ENCODE assay signal across 13 cellular contexts in genomic region chr1:22342734-22343191, GRCh38.
DNase-seq lines count a peak whose midpoint lies in the region; ATAC-seq and TF ChIP-seq lines count a peak whose summit lies in the region.
"Had no signal": no experiment of that assay in that cellular context is flagged by ENCODE, and none has a peak within 500 bp of the region (broad histone marks: within the 10 kb centered on the region; RNA-seq: fewer than 3 reads in every experiment).

No MANE protein-coding gene starts in this region.

- H2BK120ac ChIP-seq in neuronal stem cell (ENCODE audit: low read depth, low read length), result peak overlapping the region; percentile 76

- POLR2A ChIA-PET in HEK293T (lab: Yijun Ruan, JAX), result interaction anchor here (0.6 kb wide), 1 partner anchor 15 kb away, joined by 3 read pairs; no protein-coding TSS in a partner anchor

- no peak overlapping the region for H3K23ac ChIP-seq in neuronal stem cell (ENCODE audit: low read depth, low read length, poor library complexity)

- H2BK15ac ChIP-seq in neuronal stem cell (ENCODE audit: low read length), result no peak overlapping the region

- no peak overlapping the region for H3K14ac ChIP-seq in neuronal stem cell (ENCODE audit: low read length)

- no peak overlapping the region for H2AFZ ChIP-seq in neuronal stem cell (ENCODE audit: low read length)

- H3K4ac ChIP-seq in neuronal stem cell (ENCODE audit: low read length), result peak overlapping the region; percentile 27

- DNase-seq in NT2/D1 (ENCODE audit: low read depth, low spot score), result no peak
- peak; percentile 5 for DNase-seq in iPS-NIHi11 (ENCODE audit: low spot score)
- no peak for DNase-seq in neuronal stem cell (ENCODE audit: low spot score)
- DNase-seq in HEK293T (ENCODE audit: extremely low spot score), result no peak
- DNase-seq in HUDEP-2 (lab: John Stamatoyannopoulos, UW; ENCODE audit: unreplicated experiment in 76 of 76), result no peak
- DNase-seq: NCI-H1930, NCI-H226, SW 1271 had no signal

- no peak for ATAC-seq in HG03378 (IDR thresholded peaks at IDR 0.05; ENCODE audit: unreplicated experiment)
- no peak for ATAC-seq in GM18861 (IDR thresholded peaks at IDR 0.05; ENCODE audit: unreplicated experiment)

- H4K91ac ChIP-seq in neuronal stem cell (ENCODE audit: low read depth, low read length, poor library complexity), result no peak overlapping the region

- H3K27ac ChIP-seq in BLaER1, result no peak overlapping the region
- H3K27ac ChIP-seq in neuronal stem cell (replicated peaks; ENCODE audit: low read length), result no peak overlapping the region
- H3K27ac ChIP-seq: SJSA1 had no signal

- H4K8ac ChIP-seq in neuronal stem cell (ENCODE audit: low read depth, low read length), result peak overlapping the region; percentile 30

- H3K36me3 ChIP-seq in BLaER1 (no peaks in the 10 kb centered on the region), NT2/D1 (ENCODE audit: insufficient read depth, insufficient read length, low read length) (no peaks in the 10 kb centered on the region), neuronal stem cell (replicated peaks in 1 of 2; ENCODE audit: control insufficient read depth in 2 of 2, insufficient read depth in 2 of 2, low read length in 2 of 2) (no peaks in the 10 kb centered on the region)
- H3K36me3 ChIP-seq: HAP-1, SJSA1 had no signal

- WGBS in neuronal stem cell (ENCODE audit: extremely low coverage in 2 of 2, insufficient read length in 2 of 2, insufficient replicate concordance in 1 of 2), 2 donors, result no CpG with 5 or more reads among the region's 8 CpGs

- H3K9ac ChIP-seq in BLaER1 (no peak overlapping the region), NT2/D1 (ENCODE audit: insufficient read length, low read depth) (peak overlapping the region; percentile 56), neuronal stem cell (ENCODE audit: low read depth, low read length, poor library complexity) (peak overlapping the region; percentile 17)

- no peak overlapping the region for H2BK12ac ChIP-seq in neuronal stem cell (ENCODE audit: low read length)

- H3K27me3 ChIP-seq in BLaER1 (no peaks in the 10 kb centered on the region), NT2/D1 (ENCODE audit: insufficient read depth, insufficient read length) (no peaks in the 10 kb centered on the region), neuronal stem cell (ENCODE audit: control insufficient read depth in 3 of 3, insufficient read depth in 3 of 3, low read depth in 1 of 3, low read length in 3 of 3) (peaks cover 0 to 42% (median 6%) of the 10 kb centered on the region in 3 experiments)

- peak overlapping the region; percentile 67 for H2AK5ac ChIP-seq in neuronal stem cell (ENCODE audit: low read depth, low read length)

- peak overlapping the region; percentile 83 for H3K18ac ChIP-seq in neuronal stem cell (ENCODE audit: low read length)

- no peaks in the 10 kb centered on the region for H4K20me1 ChIP-seq in BLaER1

- H3K79me1 ChIP-seq in neuronal stem cell (ENCODE audit: low read depth, low read length), result no peaks in the 10 kb centered on the region

- H3K4me1 ChIP-seq in BLaER1 (peaks cover 7% of the 10 kb centered on the region; the same call in 1 of the 2 replicates), NT2/D1 (ENCODE audit: insufficient read depth, insufficient read length) (peaks cover 6% of the 10 kb centered on the region), neuronal stem cell (ENCODE audit: control insufficient read depth in 2 of 2, insufficient read depth in 1 of 2, low read depth in 1 of 2, low read length in 2 of 2) (peaks cover 4 to 7% of the 10 kb centered on the region in 2 donors)
- H3K4me1 ChIP-seq: HAP-1 had no signal

- H3K4me2 ChIP-seq in BLaER1 (peak overlapping the region; percentile 50; the same call in 1 of the 2 replicates), neuronal stem cell (ENCODE audit: insufficient read depth, low read length, poor library complexity, severe bottlenecking) (no peak overlapping the region)

- H3K9me3 ChIP-seq in BLaER1 (no peaks in the 10 kb centered on the region), NT2/D1 (ENCODE audit: insufficient read depth, low read length) (no peaks in the 10 kb centered on the region), neuronal stem cell (replicated peaks in 1 of 2; ENCODE audit: control insufficient read depth in 2 of 2, insufficient read depth in 1 of 2, low read depth in 1 of 2, low read length in 2 of 2) (peaks cover 0 to 2% of the 10 kb centered on the region in 2 donors)
- H3K9me3 ChIP-seq: HAP-1, SJSA1 had no signal

- CTCF ChIA-PET in HEK293T (lab: Yijun Ruan, JAX), result no interaction called here

- H3K4me3 ChIP-seq in BLaER1 (no peak overlapping the region), NT2/D1 (ENCODE audit: insufficient read length, low read depth) (no peak overlapping the region), neuronal stem cell (ENCODE audit: low read length in 2 of 2) (no peak overlapping the region)
- H3K4me3 ChIP-seq: HAP-1, SJSA1 had no signal

- peak overlapping the region; percentile 29 for H2BK5ac ChIP-seq in neuronal stem cell (ENCODE audit: low read length)

TF ChIP-seq in HEK293T, 16 proteins besides CTCF, POLR2A, EP300 and RAD21:
- TF ChIP-seq CTBP1 (IDR thresholded peaks at IDR 0.05; ENCODE audit: borderline replicate concordance), result no peak
- TF ChIP-seq ARNT (IDR thresholded peaks at IDR 0.05), result no peak
- no peak for TF ChIP-seq LEF1 (IDR thresholded peaks at IDR 0.05; ENCODE audit: borderline replicate concordance)
- TF ChIP-seq L3MBTL2 (conservative IDR thresholded peaks at IDR 0.05), result no peak
- TF ChIP-seq FOXA1 (IDR thresholded peaks at IDR 0.05), result no peak
TF ChIP-seq in HEK293T: peak in this region for 0.
